Comparison of ENCODE assay signal across 19 cellular contexts in genomic region chr1:42143875-42144274, GRCh38. TPM values are rescaled to one million over a fixed set of nuclear protein-coding genes. Genes with fewer than 3 reads are reported as not detected.
DNase-seq lines count a peak whose midpoint lies in the region; TF ChIP-seq lines count a peak whose summit lies in the region.
"Had no signal": no experiment of that assay in that cellular context is flagged by ENCODE, and none has a peak within 500 bp of the region (broad histone marks: within the 10 kb centered on the region; RNA-seq: fewer than 3 reads in every experiment).

No MANE protein-coding gene starts in this region.

- H2AFZ ChIP-seq in Loucy (ENCODE audit: low read length) (no peak overlapping the region), osteoblast (ENCODE audit: low read length) (no peak overlapping the region)
- H2AFZ ChIP-seq: GM23248 had no signal

- no peak overlapping the region for H3K9ac ChIP-seq in BLaER1
- H3K9ac ChIP-seq in Loucy (ENCODE audit: low read depth, low read length, poor library complexity, severe bottlenecking) = no peak overlapping the region
- no peak overlapping the region for H3K9ac ChIP-seq in SK-N-MC (ENCODE audit: insufficient read length)
- H3K9ac ChIP-seq: GM23248 had no signal

- no peaks in the 10 kb centered on the region for H3K9me2 ChIP-seq in Loucy (replicated peaks; ENCODE audit: low read depth, low read length)

- H3K4me2 ChIP-seq in BLaER1 (peak overlapping the region; percentile 68), Loucy (ENCODE audit: low read depth, low read length, poor library complexity, severe bottlenecking) (peak overlapping the region; percentile 35), osteoblast (ENCODE audit: insufficient read depth, low read length) (no peak overlapping the region)

- H3K79me2 ChIP-seq in Loucy (ENCODE audit: insufficient read depth, low read length) = no peaks in the 10 kb centered on the region
- H3K79me2 ChIP-seq in osteoblast (ENCODE audit: insufficient read depth, low read length) = no peaks in the 10 kb centered on the region

- no peaks in the 10 kb centered on the region for H3F3A ChIP-seq in Loucy (ENCODE audit: low read depth)

- H3K36me3 ChIP-seq in BLaER1 (no peaks in the 10 kb centered on the region), Loucy (ENCODE audit: insufficient read depth, low read length) (no peaks in the 10 kb centered on the region), SK-N-MC (ENCODE audit: insufficient read depth, low read length) (no peaks in the 10 kb centered on the region), osteoblast (ENCODE audit: insufficient read depth, low read length) (no peaks in the 10 kb centered on the region)
- H3K36me3 ChIP-seq: HAP-1 had no signal

- no peaks in the 10 kb centered on the region for H3K9me3 ChIP-seq in BLaER1
- H3K9me3 ChIP-seq in Loucy (ENCODE audit: insufficient read depth, low read depth, low read length) = no peaks in the 10 kb centered on the region
- H3K9me3 ChIP-seq in SK-N-MC (ENCODE audit: low read depth, low read length) = no peaks in the 10 kb centered on the region
- H3K9me3 ChIP-seq in osteoblast (ENCODE audit: low read depth, low read length) = no peaks in the 10 kb centered on the region
- H3K9me3 ChIP-seq: HAP-1 had no signal

- H4K20me1 ChIP-seq in BLaER1 (no peaks in the 10 kb centered on the region), Loucy (ENCODE audit: insufficient read depth, low read length, poor library complexity, severe bottlenecking) (no peaks in the 10 kb centered on the region), osteoblast (ENCODE audit: insufficient read depth, low read length) (no peaks in the 10 kb centered on the region)

- H3K4me3 ChIP-seq in BLaER1 (no peak overlapping the region), Loucy (ENCODE audit: low read length, poor library complexity, severe bottlenecking) (no peak overlapping the region), SK-N-MC (peak overlapping the region; percentile 44), osteoblast (ENCODE audit: insufficient read depth, low read length) (no peak overlapping the region)
- H3K4me3 ChIP-seq: GM23248, HAP-1 had no signal

- no peak for DNase-seq in SK-N-MC (ENCODE audit: low read depth, low spot score)
- peak; percentile 35 for DNase-seq in osteoblast (ENCODE audit: insufficient read length, low spot score, missing footprints)
- DNase-seq in GM10266 (ENCODE audit: extremely low spot score) = no peak
- no peak for DNase-seq in DMS153 (lab: John Stamatoyannopoulos, UW)
- DNase-seq in DMS53 treated with DMSO at 0.1 percent for 48 hours (lab: John Stamatoyannopoulos, UW; ENCODE audit: unreplicated experiment) = no peak
- DNase-seq in putamen (ENCODE audit: low spot score) = no peak
- DNase-seq: AML-193; CD8-positive, alpha-beta T cell; DMS 273 treated with DMSO at 0.1 percent for 48 hours; GM23248; NCI-H1930; NCI-H446; SIG-M5; T-helper 17 cell had no signal

- no peaks in the 10 kb centered on the region for H3K27me3 ChIP-seq in BLaER1
- no peaks in the 10 kb centered on the region for H3K27me3 ChIP-seq in Loucy (ENCODE audit: insufficient read depth, low read length, poor library complexity, severe bottlenecking)
- peaks cover 46% of the 10 kb centered on the region for H3K27me3 ChIP-seq in osteoblast (ENCODE audit: insufficient read depth, low read length)

- peaks cover 41% of the 10 kb centered on the region for H3K4me1 ChIP-seq in BLaER1
- peaks cover 14% of the 10 kb centered on the region for H3K4me1 ChIP-seq in Loucy (ENCODE audit: insufficient read depth, low read length, poor library complexity, severe bottlenecking)
- no peaks in the 10 kb centered on the region for H3K4me1 ChIP-seq in osteoblast (ENCODE audit: insufficient read depth, low read length)
- H3K4me1 ChIP-seq: HAP-1 had no signal

- TF ChIP-seq CTCF in Loucy (conservative IDR thresholded peaks at IDR 0.05; ENCODE audit: low read length) = no peak
- no peak for TF ChIP-seq CTCF in osteoblast (IDR thresholded peaks at IDR 0.05; ENCODE audit: extremely low read depth, low read depth, low read length)
- no peak for TF ChIP-seq CTCF in GM10266 (IDR thresholded peaks at IDR 0.05; ENCODE audit: control insufficient read depth, insufficient read depth, low read depth, missing control alignments)

- H3K27ac ChIP-seq in BLaER1 = 0 out of 2 replicates have a peak overlapping the region, but pooled peaks have one; percentile 7
- H3K27ac ChIP-seq in SK-N-MC = no peak overlapping the region
- no peak overlapping the region for H3K27ac ChIP-seq in osteoblast (ENCODE audit: low read depth, low read length)
- H3K27ac ChIP-seq: C4-2B, GM23248, HL-60 had no signal

RNA-seq across cellular contexts. Expression of gene GUCA2B, which starts 9.3 kb away (rescaled TPM):
- total RNA-seq in osteoblast = not detected in 2 replicates
- total RNA-seq: CD8-positive, alpha-beta T cell; GM23248; T-helper 17 cell had no signal

RNA-seq across cellular contexts. Expression of gene GUCA2A, which starts 20.7 kb away (rescaled TPM):
- total RNA-seq in osteoblast = not detected in 2 replicates
- total RNA-seq: CD8-positive, alpha-beta T cell; GM23248; T-helper 17 cell had no signal
